Comparison of ENCODE assay signal across 28 cellular contexts in genomic region chr5:151458314-151458713, GRCh38.
"Had no signal": no experiment of that assay in that cellular context is flagged by ENCODE, and none has a peak within 500 bp of the region (broad histone marks: within the 10 kb centered on the region; RNA-seq: fewer than 3 reads in every experiment).

No MANE protein-coding gene starts in this region.

- H3K27ac ChIP-seq: brain microvascular endothelial cell, coronary artery, dorsolateral prefrontal cortex, epithelial cell of prostate, esophagus squamous epithelium, gastroesophageal sphincter had no signal

- H3K4me3 ChIP-seq: coronary artery, dorsolateral prefrontal cortex, esophagus squamous epithelium, gastroesophageal sphincter had no signal

- H3K36me3 ChIP-seq: brain microvascular endothelial cell had no signal

- H3K4me1 ChIP-seq: esophagus squamous epithelium, gastroesophageal sphincter had no signal

- H3K27me3 ChIP-seq: brain microvascular endothelial cell, dorsolateral prefrontal cortex, esophagus squamous epithelium, gastroesophageal sphincter had no signal

- FAIRE-seq: astrocyte, bronchial epithelial cell, endometrium, endothelial cell of umbilical vein had no signal

- H3K9me3 ChIP-seq: esophagus squamous epithelium, gastroesophageal sphincter had no signal

- DNase-seq: activated CD4-positive, alpha-beta memory T cell treated with anti-CD3 and anti-CD28 coated beads, Interleukin-2, amount 10 ng/mL, durations not matched to agents 7 days and 5 days; activated CD4-positive, alpha-beta T cell treated with anti-CD3 and anti-CD28 coated beads for 1 hour; activated CD4-positive, alpha-beta T cell treated with anti-CD3 and anti-CD28 coated beads for 4 hours; activated CD4-positive, alpha-beta T cell treated with anti-CD3 and anti-CD28 coated beads, Interleukin-2, amount 10 ng/mL, durations not matched to agents 7 days and 5 days; activated CD4-positive, alpha-beta T cell treated with anti-CD3 and anti-CD28 coated beads, Interleukin-2, amount 50 U/mL, for 4 hours; activated CD8-positive, alpha-beta memory T cell treated with anti-CD3 and anti-CD28 coated beads, Interleukin-2, amount 50 U/mL, for 48 hours; activated gamma-delta T cell; activated naive CD4-positive, alpha-beta T cell; activated naive CD4-positive, alpha-beta T cell treated with anti-CD3 and anti-CD28 coated beads, Interleukin-2, amount 10 ng/mL, durations not matched to agents 7 days and 5 days; activated naive CD8-positive, alpha-beta T cell treated with anti-CD3 and anti-CD28 coated beads, Interleukin-2, amount 10 ng/mL, durations not matched to agents 7 days and 5 days; activated T-cell treated with anti-CD3 and anti-CD28 coated beads for 4 hours; activated T-cell treated with anti-CD3 and anti-CD28 coated beads, Interleukin-2, amount 50 U/mL, for 24 hours; activated T-cell treated with anti-CD3 and anti-CD28 coated beads, Interleukin-2, amount 50 U/mL, for 72 hours; amniotic stem cell; anterior cingulate cortex; brain microvascular endothelial cell; dorsolateral prefrontal cortex; effector CD4-positive, alpha-beta T cell; esophagus squamous epithelium; foreskin melanocyte; T-helper 2 cell had no signal
